In genomic region chr2:153533803-153534202, GRCh38 we compare ENCODE assay signal across 4 cellular contexts. TPM values are rescaled to one million over a fixed set of nuclear protein-coding genes. Genes with fewer than 3 reads are reported as not detected.
"Had no signal": no experiment of that assay in that cellular context is flagged by ENCODE, and none has a peak within 500 bp of the region (broad histone marks: within the 10 kb centered on the region; RNA-seq: fewer than 3 reads in every experiment).

No MANE protein-coding gene starts in this region.

RNA-seq across cellular contexts. Expression of gene RPRM, which starts 55.2 kb away (rescaled TPM):
- total RNA-seq: HFFc6, HT1080, IMR-90, K562 had no signal
- polyA plus RNA-seq: IMR-90, K562 had no signal
